Comparison of ENCODE assay signal across 12 cellular contexts in the genomic region with DNA sequence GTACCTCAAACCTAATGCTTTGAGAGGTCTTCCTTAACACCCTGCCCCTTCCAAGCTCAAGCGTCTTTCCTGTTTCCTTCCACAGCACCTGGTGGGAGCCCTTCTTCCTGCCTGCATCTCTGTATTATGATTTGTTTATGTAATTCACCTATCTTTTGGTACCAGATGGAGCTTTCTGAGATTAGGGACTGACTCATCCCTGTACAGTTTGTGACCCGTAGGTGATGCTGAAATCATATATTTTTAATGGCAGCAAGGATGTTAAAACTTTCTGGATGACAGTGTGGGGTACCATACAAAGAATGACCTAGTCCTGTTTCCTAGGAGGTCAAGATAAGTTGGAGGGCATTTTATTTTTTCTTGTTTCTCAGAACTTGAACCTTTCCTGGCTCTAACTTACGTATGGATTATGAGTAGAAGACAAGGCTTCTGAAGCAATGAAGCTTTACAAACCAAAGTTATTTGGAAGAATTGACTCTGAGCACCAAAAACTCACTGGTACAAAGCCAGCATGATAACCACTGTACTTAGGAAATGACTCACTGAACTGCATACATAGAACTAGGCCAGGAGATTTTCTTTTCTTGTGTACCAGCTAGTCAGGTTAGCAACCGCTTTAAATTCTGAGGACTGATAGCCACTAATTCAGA. TPM values are rescaled to one million over a fixed set of nuclear protein-coding genes. Genes with fewer than 3 reads are reported as not detected.
DNase-seq lines count a peak whose midpoint lies in the region; ATAC-seq and FAIRE-seq lines count a peak whose summit lies in the region.
"Had no signal": no experiment of that assay in that cellular context is flagged by ENCODE, and none has a peak within 500 bp of the region (broad histone marks: within the 10 kb centered on the region; RNA-seq: fewer than 3 reads in every experiment).

No MANE protein-coding gene starts in this region.

- H3K9ac ChIP-seq in adipocyte (ENCODE audit: low read length) = no peak overlapping the region

- DNase-seq in activated naive CD4-positive, alpha-beta T cell treated with anti-CD3 and anti-CD28 coated beads, Interleukin-2, amount 50 U/mL, for 72 hours (ENCODE audit: low spot score in 2 of 2) = peak in 1 of 2 donors; percentile 16
- DNase-seq in activated naive CD4-positive, alpha-beta T cell (lab: John Stamatoyannopoulos, UW) = no peak
- DNase-seq in adipocyte (ENCODE audit: low read depth) (peak; percentile 36), urothelium cell line (ENCODE audit: low spot score) (peak; percentile 18), islet precursor cell (no peak), COR-L47 (lab: John Stamatoyannopoulos, UW) (no peak), NCI-H526 treated with DMSO at 0.1 percent for 48 hours (lab: John Stamatoyannopoulos, UW) (no peak)
- DNase-seq: NCI-H2081 had no signal

- no peaks in the 10 kb centered on the region for H3K36me3 ChIP-seq in adipocyte (ENCODE audit: control insufficient read depth, insufficient read depth, low read length, severe bottlenecking)

- peaks cover 0 to 3% of the 10 kb centered on the region in 2 donors for H3K9me3 Mint-ChIP-seq in activated naive CD4-positive, alpha-beta T cell treated with anti-CD3 and anti-CD28 coated beads, Interleukin-2, amount 50 U/mL, for 72 hours
- H3K9me3 Mint-ChIP-seq: dendritic cell treated with granulocyte-macrophage colony-stimulating factor and Interleukin-4, amounts not matched to agents 40 ng/mL and 50 ng/mL, for 4 days had no signal

- no peaks in the 10 kb centered on the region for H3K27me3 ChIP-seq in adipocyte (replicated peaks; ENCODE audit: control insufficient read depth, insufficient read depth, low read length)

- H3K27ac Mint-ChIP-seq in activated naive CD4-positive, alpha-beta T cell treated with anti-CD3 and anti-CD28 coated beads, Interleukin-2, amount 50 U/mL, for 72 hours = no peak overlapping the region
- H3K27ac Mint-ChIP-seq: dendritic cell treated with granulocyte-macrophage colony-stimulating factor and Interleukin-4, amounts not matched to agents 40 ng/mL and 50 ng/mL, for 4 days had no signal

- no peaks in the 10 kb centered on the region for H3K4me1 ChIP-seq in adipocyte (ENCODE audit: control insufficient read depth, insufficient read depth, low read length)

- ATAC-seq in activated naive CD4-positive, alpha-beta T cell treated with anti-CD3 and anti-CD28 coated beads, Interleukin-2, amount 50 U/mL, for 72 hours = peak; percentile 82 to 94
- ATAC-seq in HG03108 (IDR thresholded peaks at IDR 0.05; ENCODE audit: unreplicated experiment) = peak; percentile 38

- H3K9me3 ChIP-seq in adipocyte (ENCODE audit: control insufficient read depth, low read length) = no peaks in the 10 kb centered on the region

- H3K4me3 ChIP-seq in adipocyte (ENCODE audit: low read length) = no peak overlapping the region

- H3K36me3 Mint-ChIP-seq in activated naive CD4-positive, alpha-beta T cell treated with anti-CD3 and anti-CD28 coated beads, Interleukin-2, amount 50 U/mL, for 72 hours = no peaks in the 10 kb centered on the region

- no peak for FAIRE-seq in urothelium cell line (lab: Jason Lieb, UNC)
- FAIRE-seq: H1, TTC549 had no signal

RNA-seq across cellular contexts. Expression of a gene that starts 46.6 kb away (rescaled TPM):
- total RNA-seq in activated naive CD4-positive, alpha-beta T cell treated with anti-CD3 and anti-CD28 coated beads, Interleukin-2, amount 50 U/mL, for 72 hours = 1 to 10 TPM in 1 of 2 donors, under 1 TPM in 1; 0.43 to 1.8 TPM
- total RNA-seq: H1 had no signal

Comparison
In these comparisons a context has a peak if more than half of its experiments do, and no peak if none do; other contexts are left out.
1. DNase-seq: peak in adipocyte (single experiment) and urothelium cell line (single experiment); none in activated naive CD4-positive, alpha-beta T cell (0 of 4), islet precursor cell (single experiment), COR-L47 (single experiment) and NCI-H526 treated with DMSO at 0.1 percent for 48 hours (single experiment).